In genomic region chr4:76307670-76308014, GRCh38 we compare ENCODE assay signal across 9 cellular contexts. TPM values are rescaled to one million over a fixed set of nuclear protein-coding genes. Genes with fewer than 3 reads are reported as not detected.
DNase-seq lines count a peak whose midpoint lies in the region; ATAC-seq and TF ChIP-seq lines count a peak whose summit lies in the region.
"Had no signal": no experiment of that assay in that cellular context is flagged by ENCODE, and none has a peak within 500 bp of the region (broad histone marks: within the 10 kb centered on the region; RNA-seq: fewer than 3 reads in every experiment).

No MANE protein-coding gene starts in this region.

- H3K27ac ChIP-seq in duodenal mucosa (ENCODE audit: low read depth, low read length), result no peak overlapping the region

- H3K4me1 ChIP-seq in duodenal mucosa (ENCODE audit: control insufficient read depth in 1 of 2, insufficient read depth in 2 of 2, low read length in 2 of 2), result peaks cover 29 to 38% of the 10 kb centered on the region in 2 donors
- peaks cover 37% of the 10 kb centered on the region for H3K4me1 ChIP-seq in mucosa of descending colon (ENCODE audit: low read depth)

- no peaks in the 10 kb centered on the region for H3K36me3 Mint-ChIP-seq in activated naive CD8-positive, alpha-beta T cell
- H3K36me3 Mint-ChIP-seq in activated naive CD8-positive, alpha-beta T cell treated with anti-CD3 and anti-CD28 coated beads, Interleukin-2, amount 50 U/mL, for 24 hours (ENCODE audit: low read depth), result no peaks in the 10 kb centered on the region

- peak overlapping the region; percentile 65 for H3K4me3 Mint-ChIP-seq in activated naive CD8-positive, alpha-beta T cell
- H3K4me3 Mint-ChIP-seq in activated naive CD8-positive, alpha-beta T cell treated with anti-CD3 and anti-CD28 coated beads, Interleukin-2, amount 50 U/mL, for 24 hours, result no peak overlapping the region

- intact Hi-C loops in mucosa of descending colon (cut with DNase I, micrococcal nuclease), result loop anchor here in 1 of 2 donors (10.0 kb wide), 1 partner anchor 113 kb away; no protein-coding TSS in a partner anchor

- DNase-seq in activated naive CD8-positive, alpha-beta T cell treated with anti-CD3 and anti-CD28 coated beads, Interleukin-2, amount 50 U/mL, for 24 hours, result no peak
- DNase-seq in mucosa of descending colon, result peak in 2 of 3 donors; percentile 47 to 48
- DNase-seq in DMS79 treated with DMSO at 0.1 percent for 48 hours (lab: John Stamatoyannopoulos, UW), result no peak
- DNase-seq in SW480 (ENCODE audit: low spot score), result no peak

- TF ChIP-seq CTCF in mucosa of descending colon (IDR thresholded peaks at IDR 0.05), result no peak

- no peaks in the 10 kb centered on the region for H3K9me3 Mint-ChIP-seq in activated naive CD8-positive, alpha-beta T cell (ENCODE audit: low read depth)
- H3K9me3 Mint-ChIP-seq in activated naive CD8-positive, alpha-beta T cell treated with anti-CD3 and anti-CD28 coated beads, Interleukin-2, amount 50 U/mL, for 24 hours, result no peaks in the 10 kb centered on the region

- peak overlapping the region in 1 of 2 donors; percentile 79 for H3K9ac ChIP-seq in duodenal mucosa (ENCODE audit: low read depth in 1 of 2, low read length in 2 of 2)

- H3K27ac Mint-ChIP-seq in activated naive CD8-positive, alpha-beta T cell, result no peak overlapping the region
- no peak overlapping the region for H3K27ac Mint-ChIP-seq in activated naive CD8-positive, alpha-beta T cell treated with anti-CD3 and anti-CD28 coated beads, Interleukin-2, amount 50 U/mL, for 24 hours

- peaks cover 22% of the 10 kb centered on the region for H3K4me1 Mint-ChIP-seq in activated naive CD8-positive, alpha-beta T cell (ENCODE audit: low read depth)
- peaks cover 14% of the 10 kb centered on the region for H3K4me1 Mint-ChIP-seq in activated naive CD8-positive, alpha-beta T cell treated with anti-CD3 and anti-CD28 coated beads, Interleukin-2, amount 50 U/mL, for 24 hours

- H3K36me3 ChIP-seq in duodenal mucosa (ENCODE audit: control insufficient read depth in 1 of 2, insufficient read depth in 2 of 2, low read length in 2 of 2), result peaks cover 0 to 3% of the 10 kb centered on the region in 2 donors
- H3K36me3 ChIP-seq in mucosa of descending colon (ENCODE audit: low read depth), result no peaks in the 10 kb centered on the region

- no peaks in the 10 kb centered on the region for H3K9me3 ChIP-seq in duodenal mucosa (ENCODE audit: control insufficient read depth in 1 of 2, low read length in 2 of 2)
- no peaks in the 10 kb centered on the region for H3K9me3 ChIP-seq in mucosa of descending colon

- H3K4me3 ChIP-seq in duodenal mucosa (ENCODE audit: low read depth in 1 of 2, low read length in 2 of 2), result peak overlapping the region; percentile 84 to 89
- H3K4me3 ChIP-seq in mucosa of descending colon, result peak overlapping the region; percentile 69

- H3K27me3 Mint-ChIP-seq in activated naive CD8-positive, alpha-beta T cell, result peaks cover 5% of the 10 kb centered on the region
- H3K27me3 Mint-ChIP-seq in activated naive CD8-positive, alpha-beta T cell treated with anti-CD3 and anti-CD28 coated beads, Interleukin-2, amount 50 U/mL, for 24 hours, result peaks cover 26% of the 10 kb centered on the region

- no peak for ATAC-seq in activated naive CD8-positive, alpha-beta T cell treated with anti-CD3 and anti-CD28 coated beads, Interleukin-2, amount 50 U/mL, for 24 hours
- ATAC-seq in mucosa of descending colon (no peak), GM21447 (IDR thresholded peaks at IDR 0.05; ENCODE audit: unreplicated experiment) (no peak), GM18873 (IDR thresholded peaks at IDR 0.05; ENCODE audit: low FRiP score, unreplicated experiment) (no peak)

- no peaks in the 10 kb centered on the region for H3K27me3 ChIP-seq in duodenal mucosa (ENCODE audit: control insufficient read depth in 1 of 2, insufficient read depth in 2 of 2, low read length in 2 of 2)

RNA-seq across cellular contexts. Expression of gene STBD1, which starts 1.1 kb away (rescaled TPM):
- total RNA-seq in mucosa of descending colon, result 10 to 100 TPM; 11.9 to 34.3 (median 19.7) TPM
- total RNA-seq: OCI-LY7 had no signal

RNA-seq across cellular contexts. Expression of gene FAM47E, which starts 56.1 kb away (rescaled TPM):
- 1 to 10 TPM; 3.3 to 9.8 (median 6.1) TPM for total RNA-seq in mucosa of descending colon
- total RNA-seq: OCI-LY7 had no signal

Comparison
In these comparisons a context has a peak if more than half of its experiments do, and no peak if none do; other contexts are left out.
1. DNase-seq: peak in mucosa of descending colon (2 of 3); none in activated naive CD8-positive, alpha-beta T cell treated with anti-CD3 and anti-CD28 coated beads, Interleukin-2, amount 50 U/mL, for 24 hours (single experiment), DMS79 treated with DMSO at 0.1 percent for 48 hours (single experiment) and SW480 (single experiment).